ENCODE assay signal across 27 cellular contexts in the genomic region with DNA sequence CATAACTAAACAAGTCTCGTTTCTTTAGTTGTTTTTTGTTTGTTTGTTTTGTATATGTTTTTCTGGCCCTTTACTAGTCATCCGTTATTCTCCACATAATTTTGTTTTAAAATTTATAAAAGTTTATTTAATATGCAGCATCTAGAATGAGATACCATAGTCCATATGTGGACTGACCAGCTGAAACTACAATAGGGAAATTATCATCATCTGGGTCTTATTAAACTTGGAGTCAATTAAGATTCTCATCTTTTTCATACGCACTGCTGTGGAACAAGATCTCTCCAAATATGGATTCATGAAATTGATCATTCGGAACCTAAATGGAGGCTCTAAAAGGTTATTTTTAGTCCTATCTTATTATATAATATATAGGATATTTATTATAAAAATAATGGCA.
"Had no signal": no experiment of that assay in that cellular context is flagged by ENCODE, and none has a peak within 500 bp of the region (broad histone marks: within the 10 kb centered on the region; RNA-seq: fewer than 3 reads in every experiment).

No MANE protein-coding gene starts in this region.

- H3K4me2 ChIP-seq: hepatocyte had no signal

- H3K79me2 ChIP-seq: hepatocyte had no signal

- H3K9me3 Mint-ChIP-seq: dendritic cell treated with granulocyte-macrophage colony-stimulating factor and Interleukin-4, amounts not matched to agents 40 ng/mL and 50 ng/mL, for 4 days; endodermal cell had no signal

- H3K36me3 ChIP-seq: colonic mucosa, esophagus muscularis mucosa, esophagus squamous epithelium, gastrocnemius medialis, gastroesophageal sphincter, heart left ventricle, heart right ventricle had no signal

- H3K9me3 ChIP-seq: colonic mucosa, esophagus muscularis mucosa, esophagus squamous epithelium, gastrocnemius medialis, gastroesophageal sphincter, heart left ventricle, heart right ventricle had no signal

- DNase-seq: colonic mucosa; cortex of kidney; dermis blood vessel endothelial cell; dorsolateral prefrontal cortex; effector CD4-positive, alpha-beta T cell; effector CD8-positive, alpha-beta T cell; effector memory CD4-positive, alpha-beta T cell; effector memory CD8-positive, alpha-beta T cell; endodermal cell; esophagus squamous epithelium; foreskin fibroblast; foreskin keratinocyte; foreskin melanocyte; gastrocnemius medialis; glutamatergic neuron; head of caudate nucleus; heart left ventricle; heart right ventricle had no signal

- H3K4me3 Mint-ChIP-seq: dendritic cell treated with granulocyte-macrophage colony-stimulating factor and Interleukin-4, amounts not matched to agents 40 ng/mL and 50 ng/mL, for 4 days; effector memory CD8-positive, alpha-beta T cell; endodermal cell had no signal

- H3K4me3 ChIP-seq: colonic mucosa, coronary artery, dorsolateral prefrontal cortex, esophagus muscularis mucosa, esophagus squamous epithelium, gastrocnemius medialis, gastroesophageal sphincter, heart left ventricle, heart right ventricle, hepatocyte had no signal

- H2AFZ ChIP-seq: hepatocyte had no signal

- H3K27ac ChIP-seq: colonic mucosa, coronary artery, dorsolateral prefrontal cortex, epithelial cell of prostate, esophagus muscularis mucosa, esophagus squamous epithelium, foreskin keratinocyte, gastrocnemius medialis, gastroesophageal sphincter, heart left ventricle, heart right ventricle, hepatocyte had no signal

- H3K4me1 ChIP-seq: colonic mucosa, esophagus squamous epithelium, foreskin keratinocyte, gastrocnemius medialis, gastroesophageal sphincter had no signal

- FAIRE-seq: colon, endometrium had no signal

- H3K27ac Mint-ChIP-seq: dendritic cell treated with granulocyte-macrophage colony-stimulating factor and Interleukin-4, amounts not matched to agents 40 ng/mL and 50 ng/mL, for 4 days; effector memory CD8-positive, alpha-beta T cell; endodermal cell had no signal

- ATAC-seq: effector memory CD8-positive, alpha-beta T cell; esophagus mucosa; foreskin keratinocyte; gastrocnemius medialis; gastroesophageal sphincter; heart left ventricle; heart right ventricle had no signal

- H3K27me3 ChIP-seq: colonic mucosa, dorsolateral prefrontal cortex, esophagus muscularis mucosa, foreskin keratinocyte, gastrocnemius medialis, gastroesophageal sphincter, heart left ventricle, hepatocyte had no signal
